In the genomic region with DNA sequence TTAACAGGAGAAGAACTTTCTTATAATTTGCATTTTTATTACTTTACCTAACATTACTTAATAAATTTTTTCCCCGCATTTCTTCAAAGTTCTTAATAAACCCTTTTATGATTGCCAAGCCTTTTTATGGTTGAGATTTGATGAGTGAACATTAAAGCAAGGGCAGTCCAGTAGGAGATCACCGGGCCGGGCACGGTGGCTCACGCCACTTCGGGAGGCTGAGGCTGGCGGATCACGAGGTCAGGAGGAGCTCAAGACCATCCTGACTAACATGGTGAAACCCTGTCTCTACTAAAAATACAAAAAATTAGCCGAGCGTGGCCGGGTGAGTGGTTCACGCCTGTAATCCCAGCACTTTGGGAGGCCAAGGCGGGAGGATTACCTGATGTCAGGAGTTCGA, we compare ENCODE assay signal across 21 cellular contexts.
"Had no signal": no experiment of that assay in that cellular context is flagged by ENCODE, and none has a peak within 500 bp of the region (broad histone marks: within the 10 kb centered on the region; RNA-seq: fewer than 3 reads in every experiment).

No MANE protein-coding gene starts in this region.

- H3K27ac Mint-ChIP-seq: immature natural killer cell, memory B cell, mesothelial cell of epicardium, naive B cell had no signal

- H3K36me3 Mint-ChIP-seq: immature natural killer cell, memory B cell, mesothelial cell of epicardium, naive B cell had no signal

- H3K4me3 Mint-ChIP-seq: immature natural killer cell, memory B cell, mesothelial cell of epicardium, naive B cell had no signal

- H3K9me3 Mint-ChIP-seq: immature natural killer cell, memory B cell, mesothelial cell of epicardium had no signal

- ATAC-seq: left cardiac atrium, left colon, left lobe of liver, left lung, left ventricle myocardium superior, lower lobe of right lung, mucosa of descending colon had no signal

- H3K4me1 Mint-ChIP-seq: immature natural killer cell, mesothelial cell of epicardium, naive B cell had no signal

- DNase-seq: hippocampal formation, hypothalamus, immature natural killer cell, islet precursor cell, kidney, kidney glomerular epithelial cell, left cardiac atrium, left colon, left lung, left ventricle myocardium inferior, left ventricle myocardium superior, lower lobe of right lung, mammary epithelial cell, mesenchymal stem cell, mesendoderm, midbrain, mucosa of descending colon, naive B cell had no signal
